In the genomic region with DNA sequence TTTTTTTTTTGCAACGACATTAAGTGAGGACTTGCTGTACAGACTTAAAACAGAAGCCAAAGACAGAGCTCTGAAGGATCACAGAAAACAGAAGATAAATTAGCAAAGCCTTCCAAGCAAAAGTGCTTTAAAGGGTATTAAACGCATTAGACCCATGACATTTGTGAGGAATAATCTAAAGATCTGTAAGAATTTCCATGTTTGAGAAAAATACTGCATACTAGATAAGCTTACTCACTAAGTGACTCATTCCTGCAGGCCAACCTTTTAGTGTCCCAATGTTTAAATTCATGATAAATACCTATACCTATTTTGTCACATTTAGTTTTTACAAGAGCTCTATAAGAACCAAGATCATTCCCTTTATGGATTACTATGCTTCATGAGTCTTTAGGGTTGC, we compare ENCODE assay signal across 1 cellular context.
TF ChIP-seq lines count a peak whose summit lies in the region.

No MANE protein-coding gene starts in this region.

TF ChIP-seq in K562, 482 proteins besides CTCF, POLR2A, EP300 and RAD21:
- TF ChIP-seq, protein P1, sequence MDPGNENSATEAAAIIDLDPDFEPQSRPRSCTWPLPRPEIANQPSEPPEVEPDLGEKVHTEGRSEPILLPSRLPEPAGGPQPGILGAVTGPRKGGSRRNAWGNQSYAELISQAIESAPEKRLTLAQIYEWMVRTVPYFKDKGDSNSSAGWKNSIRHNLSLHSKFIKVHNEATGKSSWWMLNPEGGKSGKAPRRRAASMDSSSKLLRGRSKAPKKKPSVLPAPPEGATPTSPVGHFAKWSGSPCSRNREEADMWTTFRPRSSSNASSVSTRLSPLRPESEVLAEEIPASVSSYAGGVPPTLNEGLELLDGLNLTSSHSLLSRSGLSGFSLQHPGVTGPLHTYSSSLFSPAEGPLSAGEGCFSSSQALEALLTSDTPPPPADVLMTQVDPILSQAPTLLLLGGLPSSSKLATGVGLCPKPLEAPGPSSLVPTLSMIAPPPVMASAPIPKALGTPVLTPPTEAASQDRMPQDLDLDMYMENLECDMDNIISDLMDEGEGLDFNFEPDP (CRISPR knock-in tag; IDR thresholded peaks at IDR 0.05): no peak
- TF ChIP-seq FOSL1 (tag; conservative IDR thresholded peaks at IDR 0.05): peak; percentile 75
